Comparison of ENCODE assay signal across 31 cellular contexts in genomic region chr2:26890341-26891000, GRCh38. TPM values are rescaled to one million over a fixed set of nuclear protein-coding genes. Genes with fewer than 3 reads are reported as not detected.
"Had no signal": no experiment of that assay in that cellular context is flagged by ENCODE, and none has a peak within 500 bp of the region (broad histone marks: within the 10 kb centered on the region; RNA-seq: fewer than 3 reads in every experiment).

No MANE protein-coding gene starts in this region.

- H3K9me3 ChIP-seq: esophagus squamous epithelium, mucosa of descending colon, thoracic aorta, uterus had no signal

- H3K36me3 ChIP-seq: esophagus squamous epithelium, right atrium auricular region, thoracic aorta, uterus had no signal

- H3K36me3 Mint-ChIP-seq: activated CD8-positive, alpha-beta memory T cell treated with anti-CD3 and anti-CD28 coated beads, Interleukin-2, amount 10 ng/mL, durations not matched to agents 7 days and 5 days; activated naive CD4-positive, alpha-beta T cell treated with anti-CD3 and anti-CD28 coated beads, Interleukin-2, amount 50 U/mL, for 24 hours; naive B cell; type B pancreatic cell had no signal

- H3K4me1 ChIP-seq: esophagus squamous epithelium, right atrium auricular region, uterus had no signal

- H3K9me3 Mint-ChIP-seq: activated naive CD4-positive, alpha-beta T cell treated with anti-CD3 and anti-CD28 coated beads, Interleukin-2, amount 50 U/mL, for 24 hours; activated naive CD8-positive, alpha-beta T cell treated with anti-CD3 and anti-CD28 coated beads, Interleukin-2, amount 50 U/mL, for 24 hours; activated T-helper 2 cell treated with anti-CD3 and anti-CD28 coated beads, Interferon-gamma antibody, Interleukin-2, Interleukin-4, amounts not matched to agents 10 μg/mL and 5 μg/mL and 100 μg/mL, durations not matched to agents 14 hours and 24 hours and 36 hours; central memory CD8-positive, alpha-beta T cell; T-helper 1 cell treated with Interleukin-12 subunit alpha and Interleukin-12 subunit beta and Interleukin-4 antibody, amounts not matched to agents 30 μg/mL and 1 μg/mL, for 36 hours; type B pancreatic cell had no signal

- DNase-seq: activated CD4-positive, alpha-beta T cell treated with anti-CD3 and anti-CD28 coated beads for 1 hour; activated CD4-positive, alpha-beta T cell treated with anti-CD3 and anti-CD28 coated beads, Interleukin-2, amount 50 U/mL, for 1 hour; activated CD8-positive, alpha-beta memory T cell treated with anti-CD3 and anti-CD28 coated beads, Interleukin-2, amount 10 ng/mL, durations not matched to agents 7 days and 5 days; activated naive CD8-positive, alpha-beta T cell treated with anti-CD3 and anti-CD28 coated beads, Interleukin-2, amount 50 U/mL, for 24 hours; activated T-cell treated with anti-CD3 and anti-CD28 coated beads, Interleukin-2, amount 50 U/mL, for 48 hours; esophagus squamous epithelium; foreskin melanocyte; islet precursor cell; left ventricle myocardium superior; mucosa of descending colon; naive B cell; nephron progenitor cell; occipital lobe; stimulated activated CD4-positive, alpha-beta T cell treated with anti-CD3 and anti-CD28 coated beads, Interleukin-4, amount 100 ng/mL, for 1 hour; stimulated activated naive CD8-positive, alpha-beta T cell treated with anti-CD3 and anti-CD28 coated beads, Interleukin-15, Interleukin-2, amounts not matched to agents 100 U/mL and 50 U/mL, for 24 hours; SW 1271; T-helper 9 cell; uterus had no signal

- H3K27me3 Mint-ChIP-seq: activated naive CD4-positive, alpha-beta T cell treated with anti-CD3 and anti-CD28 coated beads, Interleukin-2, amount 50 U/mL, for 24 hours; dendritic cell treated with granulocyte-macrophage colony-stimulating factor and Interleukin-4, amounts not matched to agents 40 ng/mL and 50 ng/mL, for 4 days; type B pancreatic cell had no signal

- H3K4me1 Mint-ChIP-seq: activated CD8-positive, alpha-beta memory T cell treated with anti-CD3 and anti-CD28 coated beads, Interleukin-2, amount 10 ng/mL, durations not matched to agents 7 days and 5 days; activated naive CD4-positive, alpha-beta T cell treated with anti-CD3 and anti-CD28 coated beads, Interleukin-2, amount 50 U/mL, for 24 hours; central memory CD8-positive, alpha-beta T cell; nephron progenitor cell had no signal

- H3K27ac Mint-ChIP-seq: activated CD8-positive, alpha-beta memory T cell treated with anti-CD3 and anti-CD28 coated beads, Interleukin-2, amount 10 ng/mL, durations not matched to agents 7 days and 5 days; activated CD8-positive, alpha-beta T cell treated with anti-CD3 and anti-CD28 coated beads, Interleukin-2, amount 10 ng/mL, durations not matched to agents 7 days and 5 days; activated naive CD4-positive, alpha-beta T cell treated with anti-CD3 and anti-CD28 coated beads, Interleukin-2, amount 50 U/mL, for 24 hours; activated naive CD8-positive, alpha-beta T cell treated with anti-CD3 and anti-CD28 coated beads, Interleukin-2, amount 50 U/mL, for 24 hours; activated T-helper 2 cell treated with anti-CD3 and anti-CD28 coated beads, Interferon-gamma antibody, Interleukin-2, Interleukin-4, amounts not matched to agents 10 μg/mL and 5 μg/mL and 100 μg/mL, durations not matched to agents 14 hours and 24 hours and 36 hours; dendritic cell treated with granulocyte-macrophage colony-stimulating factor and Interleukin-4, amounts not matched to agents 40 ng/mL and 50 ng/mL, for 4 days; naive B cell; nephron progenitor cell; T-helper 1 cell treated with Interleukin-12 subunit alpha and Interleukin-12 subunit beta and Interleukin-4 antibody, amounts not matched to agents 30 μg/mL and 1 μg/mL, for 36 hours; type B pancreatic cell had no signal

- H3K4me3 Mint-ChIP-seq: activated CD8-positive, alpha-beta memory T cell treated with anti-CD3 and anti-CD28 coated beads, Interleukin-2, amount 10 ng/mL, durations not matched to agents 7 days and 5 days; activated CD8-positive, alpha-beta T cell treated with anti-CD3 and anti-CD28 coated beads, Interleukin-2, amount 10 ng/mL, durations not matched to agents 7 days and 5 days; activated naive CD4-positive, alpha-beta T cell treated with anti-CD3 and anti-CD28 coated beads, Interleukin-2, amount 50 U/mL, for 24 hours; activated naive CD8-positive, alpha-beta T cell treated with anti-CD3 and anti-CD28 coated beads, Interleukin-2, amount 50 U/mL, for 24 hours; central memory CD8-positive, alpha-beta T cell; dendritic cell treated with granulocyte-macrophage colony-stimulating factor and Interleukin-4, amounts not matched to agents 40 ng/mL and 50 ng/mL, for 4 days; nephron progenitor cell; T-helper 1 cell treated with Interleukin-12 subunit alpha and Interleukin-12 subunit beta and Interleukin-4 antibody, amounts not matched to agents 30 μg/mL and 1 μg/mL, for 36 hours; type B pancreatic cell had no signal

- H3K27me3 ChIP-seq: esophagus squamous epithelium, right atrium auricular region, uterus had no signal

- H3K27ac ChIP-seq: esophagus squamous epithelium, right atrium auricular region, thoracic aorta, uterus had no signal

- ATAC-seq: activated CD8-positive, alpha-beta memory T cell treated with anti-CD3 and anti-CD28 coated beads, Interleukin-2, amount 10 ng/mL, durations not matched to agents 7 days and 5 days; activated CD8-positive, alpha-beta T cell treated with anti-CD3 and anti-CD28 coated beads, Interleukin-2, amount 10 ng/mL, durations not matched to agents 7 days and 5 days; activated naive CD8-positive, alpha-beta T cell treated with anti-CD3 and anti-CD28 coated beads, Interleukin-2, amount 50 U/mL, for 24 hours; left ventricle myocardium superior; mucosa of descending colon; stimulated activated naive CD8-positive, alpha-beta T cell treated with anti-CD3 and anti-CD28 coated beads, Interleukin-15, Interleukin-2, amounts not matched to agents 100 U/mL and 50 U/mL, for 24 hours had no signal

- H3K4me3 ChIP-seq: esophagus squamous epithelium, mucosa of descending colon, right atrium auricular region, thoracic aorta, uterus had no signal

RNA-seq across cellular contexts. Expression of gene DPYSL5, which starts 42.5 kb away (rescaled TPM):
- total RNA-seq: activated CD8-positive, alpha-beta memory T cell treated with anti-CD3 and anti-CD28 coated beads, Interleukin-2, amount 10 ng/mL, durations not matched to agents 7 days and 5 days; activated CD8-positive, alpha-beta T cell treated with anti-CD3 and anti-CD28 coated beads, Interleukin-2, amount 10 ng/mL, durations not matched to agents 7 days and 5 days; activated T-helper 2 cell treated with anti-CD3 and anti-CD28 coated beads, Interferon-gamma antibody, Interleukin-2, Interleukin-4, amounts not matched to agents 10 μg/mL and 5 μg/mL and 100 μg/mL, durations not matched to agents 14 hours and 24 hours and 36 hours; bronchial epithelial cell; esophagus squamous epithelium; left ventricle myocardium superior; lung microvascular endothelial cell; mesenteric fat pad; pulmonary artery endothelial cell; thoracic aorta had no signal
